In genomic region chr10:97180367-97180763, GRCh38 we compare ENCODE assay signal across 11 cellular contexts. TPM values are rescaled to one million over a fixed set of nuclear protein-coding genes. Genes with fewer than 3 reads are reported as not detected.
A peak's percentile ranks its signal among the peaks of the same experiment; 100 is the strongest.
DNase-seq lines count a peak whose midpoint lies in the region; ATAC-seq and TF ChIP-seq lines count a peak whose summit lies in the region.
"Had no signal": no experiment of that assay in that cellular context is flagged by ENCODE, and none has a peak within 500 bp of the region (broad histone marks: within the 10 kb centered on the region; RNA-seq: fewer than 3 reads in every experiment).

No MANE protein-coding gene starts in this region.

- H3K27ac Mint-ChIP-seq in activated CD8-positive, alpha-beta T cell treated with anti-CD3 and anti-CD28 coated beads, Interleukin-2, amount 10 ng/mL, durations not matched to agents 7 days and 5 days = no peak overlapping the region

- in situ Hi-C loops in HAP-1 (cut with MboI; ENCODE audit: low sequenced_read_pairs) = no loop called here

- CTCF ChIA-PET in HEK293 (lab: Yijun Ruan, JAX) = interaction anchor here (0.9 to 1.6 kb wide), 3 partner anchors 16 to 108 kb away, joined by 3 to 4 read pairs (median 3); no protein-coding TSS in a partner anchor
- CTCF ChIA-PET in activated CD8-positive, alpha-beta T cell treated with anti-CD3 and anti-CD28 coated beads, Interleukin-2, amount 10 ng/mL, durations not matched to agents 7 days and 5 days (lab: Charles Lee) = interaction anchor here (1.3 to 2.9 kb wide), 2 partner anchors 16 to 30 kb away, joined by 3 to 11 read pairs; no protein-coding TSS in a partner anchor

- H3K27ac ChIP-seq in HEK293 (ENCODE audit: extremely low read depth, low read depth, low read length) = no peak overlapping the region
- peak overlapping the region; percentile 54 for H3K27ac ChIP-seq in cingulate gyrus (ENCODE audit: low read depth, low read length)
- no peak overlapping the region for H3K27ac ChIP-seq in parathyroid adenoma
- H3K27ac ChIP-seq: BLaER1 treated with 17β-estradiol and CSF1 and Interleukin-3, amounts not matched to agents 10 nM and 100 nM had no signal

- H3K4me3 Mint-ChIP-seq in activated CD8-positive, alpha-beta T cell treated with anti-CD3 and anti-CD28 coated beads, Interleukin-2, amount 10 ng/mL, durations not matched to agents 7 days and 5 days = no peak overlapping the region

- POLR2A ChIA-PET in HEK293 (lab: Yijun Ruan, JAX) = no interaction called here
- POLR2A ChIA-PET in activated CD8-positive, alpha-beta T cell treated with anti-CD3 and anti-CD28 coated beads, Interleukin-2, amount 10 ng/mL, durations not matched to agents 7 days and 5 days (lab: Charles Lee) = interaction anchor here (0.6 kb wide), 1 partner anchor 128 kb away, joined by 3 read pairs; no protein-coding TSS in a partner anchor

- no peaks in the 10 kb centered on the region for H3K27me3 ChIP-seq in parathyroid adenoma (ENCODE audit: control insufficient read depth, insufficient read depth, low read length)
- peaks cover 17% of the 10 kb centered on the region for H3K27me3 ChIP-seq in HAP-1 (ENCODE audit: low read depth)

- peaks cover 47% of the 10 kb centered on the region for H3K27me3 Mint-ChIP-seq in activated CD8-positive, alpha-beta T cell treated with anti-CD3 and anti-CD28 coated beads, Interleukin-2, amount 10 ng/mL, durations not matched to agents 7 days and 5 days (ENCODE audit: low read depth)

- H3K9me3 ChIP-seq in HEK293 (ENCODE audit: control insufficient read depth, insufficient read depth, low read depth, low read length) (no peaks in the 10 kb centered on the region), parathyroid adenoma (ENCODE audit: control insufficient read depth, low read length) (no peaks in the 10 kb centered on the region), HAP-1 (no peaks in the 10 kb centered on the region)
- H3K9me3 ChIP-seq: BLaER1 treated with 17β-estradiol and CSF1 and Interleukin-3, amounts not matched to agents 10 nM and 100 nM had no signal

- peak; percentile 11 for DNase-seq in NCI-H524 treated with DMSO at 0.1 percent for 48 hours (lab: John Stamatoyannopoulos, UW)
- DNase-seq in HAP-1 (ENCODE audit: low spot score in 2 of 2) = no peak
- no peak for DNase-seq in KG1 (lab: John Stamatoyannopoulos, UW)
- DNase-seq in activated CD8-positive, alpha-beta T cell treated with anti-CD3 and anti-CD28 coated beads, Interleukin-2, amount 10 ng/mL, durations not matched to agents 7 days and 5 days = no peak
- DNase-seq: NCI-H526, Right ventricle myocardium superior had no signal

- H3K79me2 ChIP-seq in parathyroid adenoma = no peaks in the 10 kb centered on the region

- no peak overlapping the region for H3K4me2 ChIP-seq in parathyroid adenoma (ENCODE audit: low read length)
- H3K4me2 ChIP-seq: BLaER1 treated with 17β-estradiol and CSF1 and Interleukin-3, amounts not matched to agents 10 nM and 100 nM had no signal

- peaks cover 4% of the 10 kb centered on the region for H3K4me1 Mint-ChIP-seq in activated CD8-positive, alpha-beta T cell treated with anti-CD3 and anti-CD28 coated beads, Interleukin-2, amount 10 ng/mL, durations not matched to agents 7 days and 5 days (ENCODE audit: low read depth)

- no peaks in the 10 kb centered on the region for H3K9me3 Mint-ChIP-seq in activated CD8-positive, alpha-beta T cell treated with anti-CD3 and anti-CD28 coated beads, Interleukin-2, amount 10 ng/mL, durations not matched to agents 7 days and 5 days (ENCODE audit: insufficient read depth)

- H3K36me3 Mint-ChIP-seq in activated CD8-positive, alpha-beta T cell treated with anti-CD3 and anti-CD28 coated beads, Interleukin-2, amount 10 ng/mL, durations not matched to agents 7 days and 5 days (ENCODE audit: low read depth) = no peaks in the 10 kb centered on the region

- ATAC-seq in activated CD8-positive, alpha-beta T cell treated with anti-CD3 and anti-CD28 coated beads, Interleukin-2, amount 10 ng/mL, durations not matched to agents 7 days and 5 days = no peak

- H3K4me1 ChIP-seq in HEK293 (ENCODE audit: control insufficient read depth, insufficient read depth, low read length) (peaks cover 1% of the 10 kb centered on the region; the same call in 1 of the 2 replicates), parathyroid adenoma (peaks cover 7% of the 10 kb centered on the region), HAP-1 (peaks cover 7% of the 10 kb centered on the region)

- TF ChIP-seq CTCF in HEK293 (tag by site-specific recombination; IDR thresholded peaks at IDR 0.05) (no peak), parathyroid adenoma (IDR thresholded peaks at IDR 0.05) (no peak)

- no peak overlapping the region for H3K4me3 ChIP-seq in HEK293 (ENCODE audit: low read depth, low read length)
- no peak overlapping the region for H3K4me3 ChIP-seq in parathyroid adenoma (ENCODE audit: low read depth, low read length)
- no peak overlapping the region for H3K4me3 ChIP-seq in HAP-1
- H3K4me3 ChIP-seq: BLaER1 treated with 17β-estradiol and CSF1 and Interleukin-3, amounts not matched to agents 10 nM and 100 nM had no signal

- no peak overlapping the region for H3K9ac ChIP-seq in parathyroid adenoma
- H3K9ac ChIP-seq: BLaER1 treated with 17β-estradiol and CSF1 and Interleukin-3, amounts not matched to agents 10 nM and 100 nM had no signal

- peak overlapping the region; percentile 61 for H2AFZ ChIP-seq in parathyroid adenoma

- H3K36me3 ChIP-seq in HEK293 (ENCODE audit: control insufficient read depth in 2 of 2, insufficient read depth in 1 of 2, low read length in 2 of 2) (no peaks in the 10 kb centered on the region), parathyroid adenoma (ENCODE audit: control insufficient read depth, insufficient read depth, low read length) (no peaks in the 10 kb centered on the region), HAP-1 (replicated peaks) (no peaks in the 10 kb centered on the region)
- H3K36me3 ChIP-seq: BLaER1 treated with 17β-estradiol and CSF1 and Interleukin-3, amounts not matched to agents 10 nM and 100 nM had no signal

TF ChIP-seq in HEK293, 187 proteins besides CTCF, POLR2A, EP300 and RAD21:
- TF ChIP-seq ZNF488 (tag by site-specific recombination; IDR thresholded peaks at IDR 0.05) (no peak), TSHZ1 (tag by site-specific recombination; IDR thresholded peaks at IDR 0.05; ENCODE audit: borderline replicate concordance) (no peak), ZBTB48 (tag by site-specific recombination; IDR thresholded peaks at IDR 0.05) (no peak), GLIS2 (tag by site-specific recombination; IDR thresholded peaks at IDR 0.05) (no peak), REST (tag by site-specific recombination; IDR thresholded peaks at IDR 0.05) (peak; percentile 53; the same call in 1 of the 2 replicates)

RNA-seq across cellular contexts. Expression of gene SLIT1, which starts 5.4 kb away (rescaled TPM):
- total RNA-seq in activated CD8-positive, alpha-beta T cell treated with anti-CD3 and anti-CD28 coated beads, Interleukin-2, amount 10 ng/mL, durations not matched to agents 7 days and 5 days = under 1 TPM; 0.70 to 0.71 TPM
- total RNA-seq: M059J had no signal
